Comparison of ENCODE assay signal across 8 cellular contexts in genomic region chr6:57173056-57173885, GRCh38. TPM values are rescaled to one million over a fixed set of nuclear protein-coding genes. Genes with fewer than 3 reads are reported as not detected.
DNase-seq lines count a peak whose midpoint lies in the region; ATAC-seq and TF ChIP-seq lines count a peak whose summit lies in the region.

No MANE protein-coding gene starts in this region.

- no peaks in the 10 kb centered on the region for H3K27me3 Mint-ChIP-seq in activated CD8-positive, alpha-beta T cell treated with anti-CD3 and anti-CD28 coated beads for 36 hours

- H3K27ac ChIP-seq in neural cell (ENCODE audit: low read length), result peak overlapping the region; percentile 30
- H3K27ac ChIP-seq in aorta (ENCODE audit: low read depth in 1 of 2, low read length in 2 of 2), result peak overlapping the region; percentile 53 to 64

- TF ChIP-seq EP300 in neural cell (conservative IDR thresholded peaks at IDR 0.05; ENCODE audit: poor library complexity, severe bottlenecking), result no peak

- no peak for ATAC-seq in activated CD8-positive, alpha-beta T cell treated with anti-CD3 and anti-CD28 coated beads for 36 hours
- ATAC-seq in aorta (ENCODE audit: low FRiP score) (peak; percentile 44), HG02973 (IDR thresholded peaks at IDR 0.05; ENCODE audit: unreplicated experiment) (no peak)

- TF ChIP-seq CTCF in activated CD8-positive, alpha-beta T cell treated with anti-CD3 and anti-CD28 coated beads for 36 hours (IDR thresholded peaks at IDR 0.05), result no peak
- TF ChIP-seq CTCF in fibroblast of mammary gland (conservative IDR thresholded peaks at IDR 0.05; ENCODE audit: control insufficient read depth, insufficient read depth, low read depth, low read length), result no peak
- no peak for TF ChIP-seq CTCF in neural cell (IDR thresholded peaks at IDR 0.05; ENCODE audit: poor library complexity, severe bottlenecking)

- no peaks in the 10 kb centered on the region for H3K79me2 ChIP-seq in neural cell (replicated peaks; ENCODE audit: insufficient read depth, low read length)

- no peaks in the 10 kb centered on the region for H3K9me3 Mint-ChIP-seq in activated CD8-positive, alpha-beta T cell treated with anti-CD3 and anti-CD28 coated beads for 36 hours

- DNase-seq in SIG-M5 treated with dmso at 0.1 percent for 504 hours (lab: John Stamatoyannopoulos, UW; ENCODE audit: unreplicated experiment), result peak; percentile 9
- DNase-seq in SIG-M5 (lab: John Stamatoyannopoulos, UW), result no peak
- DNase-seq in NCI-H2196 (lab: John Stamatoyannopoulos, UW; ENCODE audit: unreplicated experiment), result peak; percentile 37
- DNase-seq in activated CD8-positive, alpha-beta T cell treated with anti-CD3 and anti-CD28 coated beads for 36 hours, result peak; percentile 49
- no peak for DNase-seq in fibroblast of mammary gland (ENCODE audit: low read depth)
- DNase-seq in aorta, result no peak

- no peaks in the 10 kb centered on the region for H3F3A ChIP-seq in neural cell (ENCODE audit: insufficient read depth, low read length, poor library complexity, severe bottlenecking)

- peak overlapping the region; percentile 42 for H2AFZ ChIP-seq in neural cell (ENCODE audit: low read depth, low read length)

- H3K4me3 ChIP-seq in fibroblast of mammary gland (ENCODE audit: control insufficient read depth, low read depth, low read length) (peak overlapping the region; percentile 97), neural cell (ENCODE audit: low read length) (peak overlapping the region; percentile 83), aorta (ENCODE audit: low read length in 2 of 2) (peak overlapping the region; percentile 83 to 98)

- no peak for TF ChIP-seq RAD21 in neural cell (conservative IDR thresholded peaks at IDR 0.05)

- H3K36me3 Mint-ChIP-seq in activated CD8-positive, alpha-beta T cell treated with anti-CD3 and anti-CD28 coated beads for 36 hours (ENCODE audit: low read depth), result peaks cover 15% of the 10 kb centered on the region

- H3K9me2 ChIP-seq in neural cell (ENCODE audit: insufficient read depth, low read length), result no peaks in the 10 kb centered on the region

- peak overlapping the region; percentile 94 for H3K27ac Mint-ChIP-seq in activated CD8-positive, alpha-beta T cell treated with anti-CD3 and anti-CD28 coated beads for 36 hours

- H4K20me1 ChIP-seq in neural cell (ENCODE audit: insufficient read depth), result no peaks in the 10 kb centered on the region

- H3K9me3 ChIP-seq in neural cell (ENCODE audit: low read length) (no peaks in the 10 kb centered on the region), aorta (ENCODE audit: control insufficient read depth, low read length) (no peaks in the 10 kb centered on the region)

- H3K4me1 Mint-ChIP-seq in activated CD8-positive, alpha-beta T cell treated with anti-CD3 and anti-CD28 coated beads for 36 hours (ENCODE audit: low read depth), result peaks cover 28% of the 10 kb centered on the region

- H3K4me1 ChIP-seq in aorta (ENCODE audit: control insufficient read depth in 1 of 2, insufficient read depth in 2 of 2, low read length in 2 of 2), result peaks cover 0 to 4% of the 10 kb centered on the region in 2 donors

- POLR2A ChIA-PET in activated CD8-positive, alpha-beta T cell treated with anti-CD3 and anti-CD28 coated beads for 36 hours (lab: Charles Lee), result interaction anchor here (0.6 to 1.2 kb wide), 2 partner anchors 14 to 82 kb away, joined by 3 read pairs; no protein-coding TSS in a partner anchor

- H3K27me3 ChIP-seq in neural cell (ENCODE audit: insufficient read depth, low read depth, low read length) (no peaks in the 10 kb centered on the region), aorta (ENCODE audit: control insufficient read depth in 1 of 2, insufficient read depth in 2 of 2, low read length in 1 of 2) (no peaks in the 10 kb centered on the region)

- peak overlapping the region; percentile 94 for H3K4me3 Mint-ChIP-seq in activated CD8-positive, alpha-beta T cell treated with anti-CD3 and anti-CD28 coated beads for 36 hours

- H3K9ac ChIP-seq in neural cell (ENCODE audit: low read length), result peak overlapping the region; percentile 74

- CTCF ChIA-PET in activated CD8-positive, alpha-beta T cell treated with anti-CD3 and anti-CD28 coated beads for 36 hours (lab: Charles Lee), result interaction anchor here (1.7 kb wide), 1 partner anchor 49 kb away, joined by 6 read pairs; the partner anchor contains the start of gene RAB23

- H3K36me3 ChIP-seq in neural cell (ENCODE audit: insufficient read depth, low read length) (no peaks in the 10 kb centered on the region), aorta (ENCODE audit: control insufficient read depth in 1 of 2, insufficient read depth in 2 of 2, low read length in 1 of 2) (no peaks in the 10 kb centered on the region)

- intact Hi-C loops in activated CD8-positive, alpha-beta T cell treated with anti-CD3 and anti-CD28 coated beads for 36 hours (cut with micrococcal nuclease), result loop anchor here (2.0 kb wide), 1 partner anchor 144 kb away; the partner anchor contains the start of gene PRIM2
- intact Hi-C loops in aorta (cut with DNase I), result loop anchor here (2.0 to 10.0 kb wide), 4 partner anchors 49 to 144 kb away; partner anchors contain the start of genes PRIM2 (in 2 of the 2) and RAB23 (in 1 of the 2)

- H3K4me2 ChIP-seq in neural cell (ENCODE audit: low read length), result peak overlapping the region; percentile 53

- WGBS in aorta, 2 donors, result 2 to 4% methylated on average over 19 of the region's 19 CpGs

TF ChIP-seq in neural cell, 6 proteins besides CTCF, POLR2A, EP300 and RAD21:
- no peak for TF ChIP-seq MXI1 (conservative IDR thresholded peaks at IDR 0.05; ENCODE audit: poor library complexity, severe bottlenecking)
- TF ChIP-seq POLR2AphosphoS5 (IDR thresholded peaks at IDR 0.05), result no peak
- TF ChIP-seq, protein P1, sequence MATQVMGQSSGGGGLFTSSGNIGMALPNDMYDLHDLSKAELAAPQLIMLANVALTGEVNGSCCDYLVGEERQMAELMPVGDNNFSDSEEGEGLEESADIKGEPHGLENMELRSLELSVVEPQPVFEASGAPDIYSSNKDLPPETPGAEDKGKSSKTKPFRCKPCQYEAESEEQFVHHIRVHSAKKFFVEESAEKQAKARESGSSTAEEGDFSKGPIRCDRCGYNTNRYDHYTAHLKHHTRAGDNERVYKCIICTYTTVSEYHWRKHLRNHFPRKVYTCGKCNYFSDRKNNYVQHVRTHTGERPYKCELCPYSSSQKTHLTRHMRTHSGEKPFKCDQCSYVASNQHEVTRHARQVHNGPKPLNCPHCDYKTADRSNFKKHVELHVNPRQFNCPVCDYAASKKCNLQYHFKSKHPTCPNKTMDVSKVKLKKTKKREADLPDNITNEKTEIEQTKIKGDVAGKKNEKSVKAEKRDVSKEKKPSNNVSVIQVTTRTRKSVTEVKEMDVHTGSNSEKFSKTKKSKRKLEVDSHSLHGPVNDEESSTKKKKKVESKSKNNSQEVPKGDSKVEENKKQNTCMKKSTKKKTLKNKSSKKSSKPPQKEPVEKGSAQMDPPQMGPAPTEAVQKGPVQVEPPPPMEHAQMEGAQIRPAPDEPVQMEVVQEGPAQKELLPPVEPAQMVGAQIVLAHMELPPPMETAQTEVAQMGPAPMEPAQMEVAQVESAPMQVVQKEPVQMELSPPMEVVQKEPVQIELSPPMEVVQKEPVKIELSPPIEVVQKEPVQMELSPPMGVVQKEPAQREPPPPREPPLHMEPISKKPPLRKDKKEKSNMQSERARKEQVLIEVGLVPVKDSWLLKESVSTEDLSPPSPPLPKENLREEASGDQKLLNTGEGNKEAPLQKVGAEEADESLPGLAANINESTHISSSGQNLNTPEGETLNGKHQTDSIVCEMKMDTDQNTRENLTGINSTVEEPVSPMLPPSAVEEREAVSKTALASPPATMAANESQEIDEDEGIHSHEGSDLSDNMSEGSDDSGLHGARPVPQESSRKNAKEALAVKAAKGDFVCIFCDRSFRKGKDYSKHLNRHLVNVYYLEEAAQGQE (IDR thresholded peaks at IDR 0.05; ENCODE audit: borderline replicate concordance), result no peak
- TF ChIP-seq SMC3 (conservative IDR thresholded peaks at IDR 0.05; ENCODE audit: poor library complexity), result no peak
- no peak for TF ChIP-seq TAF1 (IDR thresholded peaks at IDR 0.05; ENCODE audit: low read depth)
- no peak for TF ChIP-seq EZH2 (IDR thresholded peaks at IDR 0.05; ENCODE audit: borderline replicate concordance, insufficient read depth, low read length, poor library complexity, severe bottlenecking)

RNA-seq across cellular contexts. Expression of gene BAG2, which starts 1.1 kb away (rescaled TPM):
- total RNA-seq in activated CD8-positive, alpha-beta T cell treated with anti-CD3 and anti-CD28 coated beads for 36 hours, result 1 to 10 TPM; 8.4 to 8.9 TPM
- 3.2 and 3.3 TPM in 2 replicates for polyA plus RNA-seq in neural cell
- 3.7 and 4.5 TPM in 2 replicates for polyA minus RNA-seq in neural cell
- total RNA-seq in aorta, result 10 to 100 TPM; 18.8 to 32.9 TPM
- 1 to 10 TPM; 7.0 to 9.0 TPM for polyA plus RNA-seq in aorta

RNA-seq across cellular contexts. Expression of gene RAB23, which starts 48.8 kb away (rescaled TPM):
- total RNA-seq in activated CD8-positive, alpha-beta T cell treated with anti-CD3 and anti-CD28 coated beads for 36 hours, result 1 to 10 TPM; 1.2 to 1.3 TPM
- polyA plus RNA-seq in neural cell, result 11.7 and 14.5 TPM in 2 replicates
- 20.7 and 24.0 TPM in 2 replicates for polyA minus RNA-seq in neural cell
- total RNA-seq in aorta, result 10 to 100 TPM; 55.9 to 59.2 TPM
- polyA plus RNA-seq in aorta, result 10 to 100 TPM; 24.8 to 47.1 TPM

Comparison
In these comparisons a context has a peak if more than half of its experiments do, and no peak if none do; other contexts are left out.
1. DNase-seq: peak in SIG-M5 treated with dmso at 0.1 percent for 504 hours (single experiment), NCI-H2196 (single experiment) and activated CD8-positive, alpha-beta T cell treated with anti-CD3 and anti-CD28 coated beads for 36 hours (single experiment); none in SIG-M5 (single experiment), fibroblast of mammary gland (single experiment) and aorta (0 of 2).
2. RNA of gene RAB23, which starts 48.8 kb away (total RNA-seq): 55.9 to 59.2 TPM in aorta; 1.2 to 1.3 TPM in activated CD8-positive, alpha-beta T cell treated with anti-CD3 and anti-CD28 coated beads for 36 hours; every median in the first group is over 10 times any median in the second.
3. Peak in every context shown above with its lines, with median percentiles within 50 percentile points of each other: H3K4me3 ChIP-seq.